In genomic region chr2:190533175-190533967, GRCh38 we compare ENCODE assay signal across 8 cellular contexts. TPM values are rescaled to one million over a fixed set of nuclear protein-coding genes. Genes with fewer than 3 reads are reported as not detected.
A peak's percentile ranks its signal among the peaks of the same experiment; 100 is the strongest.
DNase-seq lines count a peak whose midpoint lies in the region; ATAC-seq and TF ChIP-seq lines count a peak whose summit lies in the region.

No MANE protein-coding gene starts in this region.

- H3K4me1 ChIP-seq in heart left ventricle (peaks cover 0 to 51% (median 13%) of the 10 kb centered on the region in 12 donors), iPS-15b (ENCODE audit: control insufficient read depth, insufficient read depth, low read length) (peaks cover 12% of the 10 kb centered on the region), stomach (peaks cover 12 to 46% (median 34%) of the 10 kb centered on the region in 4 donors)

- H3K27ac ChIP-seq in heart left ventricle, result peak overlapping the region; percentile 92 to 99 (median 98)
- H3K27ac ChIP-seq in stomach, result peak overlapping the region; percentile 94 to 98 (median 96)

- WGBS in heart left ventricle, 4 donors, result 57 to 74% (median 65%) methylated on average over 10 of the region's 10 CpGs
- 39 to 58% (median 55%) methylated on average over 10 of the region's 10 CpGs for WGBS in stomach, 5 donors

- H3K27me3 ChIP-seq in heart left ventricle, result no peaks in the 10 kb centered on the region
- H3K27me3 ChIP-seq in iPS-15b (ENCODE audit: control insufficient read depth, insufficient read depth, low read length), result no peaks in the 10 kb centered on the region
- no peaks in the 10 kb centered on the region for H3K27me3 ChIP-seq in stomach

- no peak for TF ChIP-seq EP300 in stomach (IDR thresholded peaks at IDR 0.05)

- peak overlapping the region; percentile 38 for H3K9ac ChIP-seq in iPS-15b (ENCODE audit: low read depth, low read length)

- H3K36me3 ChIP-seq in heart left ventricle, result no peaks in the 10 kb centered on the region
- no peaks in the 10 kb centered on the region for H3K36me3 ChIP-seq in iPS-15b (ENCODE audit: control insufficient read depth, insufficient read depth, low read length)
- no peaks in the 10 kb centered on the region for H3K36me3 ChIP-seq in stomach

- ATAC-seq in heart left ventricle, result peak in 1 of 4 donors; percentile 4
- ATAC-seq in GM18867 (IDR thresholded peaks at IDR 0.05; ENCODE audit: unreplicated experiment), result no peak

- intact Hi-C loops in heart left ventricle (cut with DNase I) (loop anchor here in 5 of 10 donors (5.0 to 10.0 kb wide), 3 partner anchors 114 to 261 kb away; partner anchors contain the start of gene NAB1 (in 4 of the 5)), cardiac septum (cut with DNase I) (loop anchor here (5.0 to 10.0 kb wide), 2 partner anchors 49 to 491 kb away; no protein-coding TSS in a partner anchor), stomach (cut with DNase I; ENCODE audit: low total_unique reads) (loop anchor here (10.0 kb wide), 1 partner anchor 121 kb away; no protein-coding TSS in a partner anchor)

- H3K9me3 ChIP-seq in heart left ventricle (peaks cover 0 to 19% (median 2%) of the 10 kb centered on the region in 12 donors), iPS-15b (ENCODE audit: control insufficient read depth, insufficient read depth, low read length) (no peaks in the 10 kb centered on the region), stomach (peaks cover 0 to 14% (median 0%) of the 10 kb centered on the region in 4 donors)

- TF ChIP-seq POLR2A in heart left ventricle (IDR thresholded peaks at IDR 0.05) (no peak), stomach (IDR thresholded peaks at IDR 0.05) (no peak)

- peak in 2 of 5 donors; percentile 26 to 32 for DNase-seq in heart left ventricle
- DNase-seq in cardiac septum (ENCODE audit: low spot score), result no peak
- DNase-seq in activated CD8-positive, alpha-beta memory T cell treated with anti-CD3 and anti-CD28 coated beads, Interleukin-2, amount 50 U/mL, for 48 hours, result peak; percentile 78
- no peak for DNase-seq in stomach
- no peak for DNase-seq in 8988T
- no peak for DNase-seq in HCEC 1CT

- TF ChIP-seq CTCF in heart left ventricle (IDR thresholded peaks at IDR 0.05), result no peak
- no peak for TF ChIP-seq CTCF in stomach (IDR thresholded peaks at IDR 0.05)

- H3K4me3 ChIP-seq in heart left ventricle (peak overlapping the region; percentile 67 to 95 (median 79)), iPS-15b (ENCODE audit: low read depth, low read length) (peak overlapping the region; percentile 70), stomach (peak overlapping the region; percentile 66 to 90 (median 72))

RNA-seq across cellular contexts. Expression of gene NEMP2, which starts 1.2 kb away (rescaled TPM):
- total RNA-seq in heart left ventricle (1 to 10 TPM in 8 of 9 donors, under 1 TPM in 1; 0.63 to 4.6 (median 2.4) TPM), cardiac septum (3.6 TPM), stomach (10 to 100 TPM in 2 of 5 donors, under 1 TPM in 1, not detected in 2; 0.89 to 18.7 (median 14.6) TPM)
- polyA plus RNA-seq in heart left ventricle (under 1 TPM; 0.42 to 0.73 TPM), stomach (1 to 10 TPM in 2 of 3 donors, under 1 TPM in 1; 0.60 to 2.0 (median 1.1) TPM)
